In genomic region chr4:165472943-165473676, GRCh38 we compare ENCODE assay signal across 1 cellular context.
TF ChIP-seq lines count a peak whose summit lies in the region.

No MANE protein-coding gene starts in this region.

TF ChIP-seq in GM12878, 131 proteins besides CTCF, POLR2A, EP300 and RAD21 (continued from another document):
- TF ChIP-seq, protein P1, sequence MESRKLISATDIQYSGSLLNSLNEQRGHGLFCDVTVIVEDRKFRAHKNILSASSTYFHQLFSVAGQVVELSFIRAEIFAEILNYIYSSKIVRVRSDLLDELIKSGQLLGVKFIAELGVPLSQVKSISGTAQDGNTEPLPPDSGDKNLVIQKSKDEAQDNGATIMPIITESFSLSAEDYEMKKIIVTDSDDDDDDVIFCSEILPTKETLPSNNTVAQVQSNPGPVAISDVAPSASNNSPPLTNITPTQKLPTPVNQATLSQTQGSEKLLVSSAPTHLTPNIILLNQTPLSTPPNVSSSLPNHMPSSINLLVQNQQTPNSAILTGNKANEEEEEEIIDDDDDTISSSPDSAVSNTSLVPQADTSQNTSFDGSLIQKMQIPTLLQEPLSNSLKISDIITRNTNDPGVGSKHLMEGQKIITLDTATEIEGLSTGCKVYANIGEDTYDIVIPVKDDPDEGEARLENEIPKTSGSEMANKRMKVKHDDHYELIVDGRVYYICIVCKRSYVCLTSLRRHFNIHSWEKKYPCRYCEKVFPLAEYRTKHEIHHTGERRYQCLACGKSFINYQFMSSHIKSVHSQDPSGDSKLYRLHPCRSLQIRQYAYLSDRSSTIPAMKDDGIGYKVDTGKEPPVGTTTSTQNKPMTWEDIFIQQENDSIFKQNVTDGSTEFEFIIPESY (IDR thresholded peaks at IDR 0.05): no peak
- TF ChIP-seq USF1 (IDR thresholded peaks at IDR 0.05; ENCODE audit: borderline replicate concordance, extremely low read length, insufficient read depth, low read depth, low read length) (no peak), CEBPB (IDR thresholded peaks at IDR 0.05; ENCODE audit: borderline replicate concordance in 1 of 2, low read depth in 2 of 2, low read length in 2 of 2) (no peak), SRF (IDR thresholded peaks at IDR 0.05; ENCODE audit: low read depth in 2 of 2, low read length in 2 of 2) (no peak), BCL11A (IDR thresholded peaks at IDR 0.05; ENCODE audit: low read depth, low read length) (no peak)
